Comparison of ENCODE assay signal across 19 cellular contexts in the genomic region with DNA sequence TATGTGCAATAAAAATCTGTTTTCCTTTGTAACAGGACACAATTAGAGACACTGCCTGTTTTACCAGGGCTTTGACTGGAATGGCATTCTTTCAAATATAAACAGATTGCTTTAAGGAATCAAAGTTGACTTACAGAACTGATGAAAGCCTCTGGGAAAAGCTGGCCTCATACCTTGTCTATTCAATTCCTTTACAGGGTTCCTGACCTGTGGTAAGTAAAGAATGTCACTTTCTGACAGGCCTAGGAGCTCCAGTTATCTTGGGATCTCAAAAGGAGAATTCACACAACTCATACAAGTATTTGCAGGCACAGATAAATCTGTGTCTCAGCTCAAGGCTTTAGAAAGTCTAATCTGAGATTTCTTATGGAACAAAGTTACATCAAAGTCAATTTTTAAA.
A peak's percentile ranks its signal among the peaks of the same experiment; 100 is the strongest.
DNase-seq lines count a peak whose midpoint lies in the region; ATAC-seq and TF ChIP-seq lines count a peak whose summit lies in the region.
"Had no signal": no experiment of that assay in that cellular context is flagged by ENCODE, and none has a peak within 500 bp of the region (broad histone marks: within the 10 kb centered on the region; RNA-seq: fewer than 3 reads in every experiment).

No MANE protein-coding gene starts in this region.

- no peak overlapping the region for H3K27ac ChIP-seq in Karpas-422 (ENCODE audit: low read length)
- H3K27ac ChIP-seq: Peyer's patch had no signal

- TF ChIP-seq CTCF in astrocyte of the spinal cord (IDR thresholded peaks at IDR 0.05; ENCODE audit: low read depth, low read length) (no peak), fibroblast of villous mesenchyme (IDR thresholded peaks at IDR 0.05; ENCODE audit: insufficient read depth, low read depth, low read length) (no peak)

- H3K4me1 ChIP-seq in Karpas-422 (ENCODE audit: low read length) = no peaks in the 10 kb centered on the region
- H3K4me1 ChIP-seq: Peyer's patch had no signal

- ATAC-seq in activated CD4-positive, CD25-positive, alpha-beta regulatory T cell treated with anti-CD3 and anti-CD28 coated beads, Interleukin-2, amount 50 U/mL, for 24 hours = no peak

- no peak overlapping the region for H3K9ac ChIP-seq in Karpas-422 (ENCODE audit: low read length)

- H3K9me2 ChIP-seq in Karpas-422 (replicated peaks; ENCODE audit: insufficient read depth, low read length) = no peaks in the 10 kb centered on the region

- DNase-seq in NCI-H226 (peak; percentile 64), astrocyte of the spinal cord (ENCODE audit: low read depth, low spot score) (peak; percentile 20), fibroblast of villous mesenchyme (ENCODE audit: low read depth) (peak; percentile 44), H4 (ENCODE audit: low spot score) (no peak), Karpas-422 (no peak)
- no peak for DNase-seq in activated CD8-positive, alpha-beta memory T cell treated with anti-CD3 and anti-CD28 coated beads, Interleukin-2, amount 50 U/mL, for 4 hours
- DNase-seq: ACHN; C1 segment of cervical spinal cord; DMS79; MG63; NCI-H1092 treated with DMSO at 0.1 percent for 48 hours; NCI-H146; NCI-H2029 treated with DMSO at 0.1 percent for 48 hours; NCI-H2171 treated with DMSO at 0.1 percent for 48 hours; NCI-H446 treated with DMSO at 0.1 percent for 48 hours; NCI-H748 treated with DMSO at 0.1 percent for 48 hours; NK-92 treated with Interleukin-12 subunit alpha and Interleukin-12 subunit beta, amount 100 ng/mL, for 24 hours; Peyer's patch had no signal

- H4K20me1 ChIP-seq in Karpas-422 (ENCODE audit: insufficient read depth, low read depth, low read length) = no peaks in the 10 kb centered on the region

- no peaks in the 10 kb centered on the region for H3K27me3 ChIP-seq in Karpas-422 (ENCODE audit: low read length)
- H3K27me3 ChIP-seq: MG63, Peyer's patch had no signal

- H3K36me3 ChIP-seq in Karpas-422 (ENCODE audit: insufficient read depth, low read length) = no peaks in the 10 kb centered on the region; the same call in 1 of the 2 replicates
- H3K36me3 ChIP-seq: Peyer's patch had no signal

- no peak overlapping the region for H3K4me2 ChIP-seq in Karpas-422 (ENCODE audit: low read depth, low read length, poor library complexity, severe bottlenecking)

- no peaks in the 10 kb centered on the region for H3K9me3 ChIP-seq in Karpas-422 (ENCODE audit: low read length)
- H3K9me3 ChIP-seq: MG63, Peyer's patch had no signal

- in situ Hi-C loops in astrocyte of the spinal cord (cut with HindIII; ENCODE audit: low sequenced_read_pairs) = no loop called here

- H3K79me2 ChIP-seq in Karpas-422 (ENCODE audit: low read length) = peaks cover 8% of the 10 kb centered on the region; the same call in 1 of the 2 replicates

- no peak overlapping the region for H2AFZ ChIP-seq in Karpas-422 (ENCODE audit: low read length)

- no peak overlapping the region for H3K4me3 ChIP-seq in astrocyte of the spinal cord (ENCODE audit: low read depth, low read length)
- H3K4me3 ChIP-seq in fibroblast of villous mesenchyme (ENCODE audit: low read depth, low read length) = no peak overlapping the region
- H3K4me3 ChIP-seq in Karpas-422 (ENCODE audit: low read length) = no peak overlapping the region
- H3K4me3 ChIP-seq: MG63, Peyer's patch had no signal

Comparison
In these comparisons a context has a peak if more than half of its experiments do, and no peak if none do; other contexts are left out.
1. DNase-seq: peak in NCI-H226 (single experiment), astrocyte of the spinal cord (single experiment) and fibroblast of villous mesenchyme (single experiment); none in H4 (single experiment), activated CD8-positive, alpha-beta memory T cell treated with anti-CD3 and anti-CD28 coated beads, Interleukin-2, amount 50 U/mL, for 4 hours (single experiment) and Karpas-422 (single experiment).